In genomic region chr10:132396495-132397035, GRCh38 we compare ENCODE assay signal across 8 cellular contexts. TPM values are rescaled to one million over a fixed set of nuclear protein-coding genes. Genes with fewer than 3 reads are reported as not detected.
DNase-seq lines count a peak whose midpoint lies in the region; ATAC-seq and TF ChIP-seq lines count a peak whose summit lies in the region.

No MANE protein-coding gene starts in this region.

- peak; percentile 72 for ATAC-seq in CD8-positive, alpha-beta T cell
- ATAC-seq in GM21390 (IDR thresholded peaks at IDR 0.05; ENCODE audit: unreplicated experiment): peak; percentile 40
- ATAC-seq in activated CD8-positive, alpha-beta T cell treated with anti-CD3 and anti-CD28 coated beads for 36 hours: peak; percentile 74

- peaks cover 3% of the 10 kb centered on the region for H3K36me3 Mint-ChIP-seq in CD8-positive, alpha-beta T cell
- H3K36me3 Mint-ChIP-seq in activated CD8-positive, alpha-beta T cell treated with anti-CD3 and anti-CD28 coated beads for 36 hours (ENCODE audit: low read depth): no peaks in the 10 kb centered on the region
- H3K36me3 Mint-ChIP-seq in nephron progenitor cell (ENCODE audit: low read depth): no peaks in the 10 kb centered on the region

- H3K4me3 ChIP-seq in CD8-positive, alpha-beta T cell (ENCODE audit: low read depth, low read length): peak overlapping the region; percentile 30
- H3K4me3 ChIP-seq in LNCaP clone FGC (ENCODE audit: low read depth, low read length) (peak overlapping the region; percentile 51), epithelial cell of proximal tubule (ENCODE audit: low read depth, low read length) (peak overlapping the region; percentile 60), uterus (peak overlapping the region; percentile 36 to 84)

- no peaks in the 10 kb centered on the region for H3K9me3 Mint-ChIP-seq in CD8-positive, alpha-beta T cell
- H3K9me3 Mint-ChIP-seq in activated CD8-positive, alpha-beta T cell treated with anti-CD3 and anti-CD28 coated beads for 36 hours: peaks cover 7% of the 10 kb centered on the region
- peaks cover 9% of the 10 kb centered on the region for H3K9me3 Mint-ChIP-seq in nephron progenitor cell

- H3K4me3 Mint-ChIP-seq in CD8-positive, alpha-beta T cell: no peak overlapping the region
- H3K4me3 Mint-ChIP-seq in activated CD8-positive, alpha-beta T cell treated with anti-CD3 and anti-CD28 coated beads for 36 hours: no peak overlapping the region
- no peak overlapping the region for H3K4me3 Mint-ChIP-seq in nephron progenitor cell

- no peak for TF ChIP-seq POLR2A in uterus (IDR thresholded peaks at IDR 0.05)

- no peaks in the 10 kb centered on the region for H3K27me3 Mint-ChIP-seq in CD8-positive, alpha-beta T cell (ENCODE audit: low read depth)
- H3K27me3 Mint-ChIP-seq in activated CD8-positive, alpha-beta T cell treated with anti-CD3 and anti-CD28 coated beads for 36 hours: no peaks in the 10 kb centered on the region
- H3K27me3 Mint-ChIP-seq in nephron progenitor cell (ENCODE audit: low read depth, poor library complexity): peaks cover 20% of the 10 kb centered on the region

- peaks cover 12% of the 10 kb centered on the region for H3K4me1 ChIP-seq in CD8-positive, alpha-beta T cell (ENCODE audit: insufficient read depth, low read length)
- H3K4me1 ChIP-seq in uterus: peaks cover 0 to 20% of the 10 kb centered on the region in 2 donors

- H3K36me3 ChIP-seq in CD8-positive, alpha-beta T cell (ENCODE audit: insufficient read depth, low read length): no peaks in the 10 kb centered on the region
- H3K36me3 ChIP-seq in uterus: no peaks in the 10 kb centered on the region

- TF ChIP-seq CTCF in CD8-positive, alpha-beta T cell (IDR thresholded peaks at IDR 0.05): peak; percentile 17
- TF ChIP-seq CTCF in LNCaP clone FGC (IDR thresholded peaks at IDR 0.05; ENCODE audit: control insufficient read depth, extremely low read depth, insufficient read depth) (peak; percentile 34; the same call in 1 of the 2 replicates), epithelial cell of proximal tubule (conservative IDR thresholded peaks at IDR 0.05; ENCODE audit: low read depth, low read length) (no peak), nephron progenitor cell (IDR thresholded peaks at IDR 0.05) (no peak), uterus (IDR thresholded peaks at IDR 0.05) (peak in 3 of 4 experiments; percentile 51 to 70 (median 68))
- no peak for TF ChIP-seq CTCF in activated CD8-positive, alpha-beta T cell treated with anti-CD3 and anti-CD28 coated beads for 36 hours (IDR thresholded peaks at IDR 0.05)

- peak in 6 of 7 experiments; percentile 49 to 82 (median 62) for DNase-seq in CD8-positive, alpha-beta T cell
- DNase-seq in LNCaP clone FGC (ENCODE audit: low read depth): no peak
- peak; percentile 67 for DNase-seq in activated CD8-positive, alpha-beta T cell treated with anti-CD3 and anti-CD28 coated beads for 36 hours
- DNase-seq in epithelial cell of proximal tubule (ENCODE audit: low read depth): no peak
- DNase-seq in nephron progenitor cell: peak; percentile 78
- peak; percentile 56 to 68 for DNase-seq in uterus
- DNase-seq in kidney glomerular epithelial cell (lab: John Stamatoyannopoulos, UW): no peak

- H3K27ac ChIP-seq in CD8-positive, alpha-beta T cell (ENCODE audit: low read depth, low read length): peak overlapping the region; percentile 37
- peak overlapping the region; percentile 96 to 98 for H3K27ac ChIP-seq in uterus

- peaks cover 22% of the 10 kb centered on the region for H3K4me1 Mint-ChIP-seq in CD8-positive, alpha-beta T cell (ENCODE audit: low read depth)
- H3K4me1 Mint-ChIP-seq in activated CD8-positive, alpha-beta T cell treated with anti-CD3 and anti-CD28 coated beads for 36 hours (ENCODE audit: low read depth): peaks cover 23% of the 10 kb centered on the region
- H3K4me1 Mint-ChIP-seq in nephron progenitor cell: peaks cover 18% of the 10 kb centered on the region

- intact Hi-C loops in CD8-positive, alpha-beta T cell (cut with DNase I, micrococcal nuclease): loop anchor here (1.0 to 2.0 kb wide), 5 partner anchors 50 to 142 kb away; partner anchors contain the start of genes LRRC27 (in 1 of the 2) and STK32C (in 1 of the 2)
- intact Hi-C loops in activated CD8-positive, alpha-beta T cell treated with anti-CD3 and anti-CD28 coated beads for 36 hours (cut with micrococcal nuclease): no loop called here
- intact Hi-C loops in uterus (cut with DNase I; ENCODE audit: low total_unique reads): no loop called here

- no peaks in the 10 kb centered on the region for H3K9me3 ChIP-seq in CD8-positive, alpha-beta T cell (ENCODE audit: low read length)
- H3K9me3 ChIP-seq in uterus: no peaks in the 10 kb centered on the region

- no peak overlapping the region for H3K27ac Mint-ChIP-seq in CD8-positive, alpha-beta T cell
- H3K27ac Mint-ChIP-seq in activated CD8-positive, alpha-beta T cell treated with anti-CD3 and anti-CD28 coated beads for 36 hours: no peak overlapping the region
- no peak overlapping the region for H3K27ac Mint-ChIP-seq in nephron progenitor cell

- CTCF ChIA-PET in CD8-positive, alpha-beta T cell (lab: Charles Lee): interaction anchor here (1.2 kb wide), 1 partner anchor 49 kb away, joined by 3 read pairs; no protein-coding TSS in a partner anchor
- CTCF ChIA-PET in activated CD8-positive, alpha-beta T cell treated with anti-CD3 and anti-CD28 coated beads for 36 hours (lab: Charles Lee): interaction anchor here (1.4 kb wide), 1 partner anchor 12 kb away, joined by 3 read pairs; no protein-coding TSS in a partner anchor

- POLR2A ChIA-PET in CD8-positive, alpha-beta T cell (lab: Charles Lee): interaction anchor here (0.8 to 2.0 kb wide), 4 partner anchors 10 to 51 kb away, joined by 3 to 12 read pairs (median 3); no protein-coding TSS in a partner anchor
- POLR2A ChIA-PET in activated CD8-positive, alpha-beta T cell treated with anti-CD3 and anti-CD28 coated beads for 36 hours (lab: Charles Lee): interaction anchor here (1.8 to 2.5 kb wide), 2 partner anchors 10 to 51 kb away, joined by 6 to 22 read pairs; no protein-coding TSS in a partner anchor

- no peaks in the 10 kb centered on the region for H3K27me3 ChIP-seq in CD8-positive, alpha-beta T cell (ENCODE audit: insufficient read depth, low read length)
- H3K27me3 ChIP-seq in uterus: no peaks in the 10 kb centered on the region

RNA-seq across cellular contexts. Expression of gene PWWP2B, which starts 0.4 kb away (rescaled TPM):
- 10 to 100 TPM; 25.6 to 27.1 TPM for total RNA-seq in CD8-positive, alpha-beta T cell
- total RNA-seq in activated CD8-positive, alpha-beta T cell treated with anti-CD3 and anti-CD28 coated beads for 36 hours: 1 to 10 TPM; 6.0 to 6.6 TPM
- 11.0 and 14.9 TPM in 2 replicates for total RNA-seq in epithelial cell of proximal tubule
- 10 to 100 TPM in 2 of 4 donors, 1 to 10 TPM in 1, under 1 TPM in 1; 0.29 to 27.6 (median 8.3) TPM for total RNA-seq in uterus

Comparison
In these comparisons a context has a peak if more than half of its experiments do, and no peak if none do; other contexts are left out.
1. DNase-seq: peak in CD8-positive, alpha-beta T cell (6 of 7), activated CD8-positive, alpha-beta T cell treated with anti-CD3 and anti-CD28 coated beads for 36 hours (single experiment), nephron progenitor cell (single experiment) and uterus (2 of 2); none in LNCaP clone FGC (single experiment), epithelial cell of proximal tubule (single experiment) and kidney glomerular epithelial cell (single experiment).
2. CTCF ChIP-seq: peak in CD8-positive, alpha-beta T cell (single experiment), LNCaP clone FGC (single experiment) and uterus (3 of 4); none in activated CD8-positive, alpha-beta T cell treated with anti-CD3 and anti-CD28 coated beads for 36 hours (single experiment), epithelial cell of proximal tubule (single experiment) and nephron progenitor cell (single experiment).
3. intact Hi-C loops: an anchor here in CD8-positive, alpha-beta T cell (1.0 to 2.0 kb wide); none called in activated CD8-positive, alpha-beta T cell treated with anti-CD3 and anti-CD28 coated beads for 36 hours and uterus.
4. Peak in every context shown above with its lines, with median percentiles within 50 percentile points of each other: ATAC-seq and H3K4me3 ChIP-seq.